10 cellular contexts compared by ENCODE assay signal in genomic region chr1:54548389-54549044, GRCh38. TPM values are rescaled to one million over a fixed set of nuclear protein-coding genes. Genes with fewer than 3 reads are reported as not detected.
A peak's percentile ranks its signal among the peaks of the same experiment; 100 is the strongest.
DNase-seq lines count a peak whose midpoint lies in the region; ATAC-seq, FAIRE-seq and TF ChIP-seq lines count a peak whose summit lies in the region.
"Had no signal": no experiment of that assay in that cellular context is flagged by ENCODE, and none has a peak within 500 bp of the region (broad histone marks: within the 10 kb centered on the region; RNA-seq: fewer than 3 reads in every experiment).

No MANE protein-coding gene starts in this region.

- peak; percentile 36 to 62 (median 49) for ATAC-seq in heart left ventricle
- ATAC-seq in pancreas: peak; percentile 7 to 21 (median 18)
- ATAC-seq in HG03354 (IDR thresholded peaks at IDR 0.05; ENCODE audit: poor library complexity, severe bottlenecking, unreplicated experiment): no peak
- ATAC-seq in naive thymus-derived CD8-positive, alpha-beta T cell: no peak

- no peak overlapping the region for H3K4me3 Mint-ChIP-seq in naive thymus-derived CD8-positive, alpha-beta T cell
- H3K4me3 Mint-ChIP-seq: WTC11 had no signal

- no peak for TF ChIP-seq POLR2A in adrenal gland (IDR thresholded peaks at IDR 0.05)
- TF ChIP-seq POLR2A in heart left ventricle (IDR thresholded peaks at IDR 0.05): peak in 1 of 2 donors; percentile 12
- TF ChIP-seq POLR2A in vagina (IDR thresholded peaks at IDR 0.05): no peak

- H3K27me3 ChIP-seq in adrenal gland (no peaks in the 10 kb centered on the region), heart left ventricle (no peaks in the 10 kb centered on the region), pancreas (no peaks in the 10 kb centered on the region), vagina (no peaks in the 10 kb centered on the region)

- no peaks in the 10 kb centered on the region for H3K9me3 ChIP-seq in adrenal gland (replicated peaks in 1 of 3)
- H3K9me3 ChIP-seq in heart left ventricle: no peaks in the 10 kb centered on the region
- H3K9me3 ChIP-seq in pancreas: no peaks in the 10 kb centered on the region
- no peaks in the 10 kb centered on the region for H3K9me3 ChIP-seq in vagina

- TF ChIP-seq CTCF in adrenal gland (IDR thresholded peaks at IDR 0.05): no peak
- no peak for TF ChIP-seq CTCF in heart left ventricle (IDR thresholded peaks at IDR 0.05)
- no peak for TF ChIP-seq CTCF in pancreas (IDR thresholded peaks at IDR 0.05)
- no peak for TF ChIP-seq CTCF in vagina (IDR thresholded peaks at IDR 0.05)

- peaks cover 0 to 3% (median 0%) of the 10 kb centered on the region in 5 donors for H3K27me3 Mint-ChIP-seq in naive thymus-derived CD8-positive, alpha-beta T cell

- H3K4me1 ChIP-seq in adrenal gland (replicated peaks in 1 of 2) (peaks cover 6 to 8% of the 10 kb centered on the region in 2 donors), heart left ventricle (peaks cover 0 to 40% (median 12%) of the 10 kb centered on the region in 12 donors), pancreas (peaks cover 0 to 3% (median 0%) of the 10 kb centered on the region in 3 donors), vagina (peaks cover 24% of the 10 kb centered on the region)

- POLR2A ChIA-PET in naive thymus-derived CD8-positive, alpha-beta T cell (lab: Charles Lee): no interaction called here

- peak overlapping the region in 3 of 5 donors; percentile 69 to 84 (median 78) for H3K27ac ChIP-seq in adrenal gland
- H3K27ac ChIP-seq in heart left ventricle: peak overlapping the region; percentile 82 to 98 (median 90)
- H3K27ac ChIP-seq in pancreas: peak overlapping the region; percentile 8 to 77 (median 51)
- H3K27ac ChIP-seq in vagina: peak overlapping the region; percentile 82

- WGBS in adrenal gland, 4 donors: 18 to 32% (median 29%) methylated on average over 13 of the region's 13 CpGs
- 32 to 36% (median 36%) methylated on average over 13 of the region's 13 CpGs for WGBS in heart left ventricle, 4 donors
- WGBS in pancreas, 2 donors: 26 to 27% methylated on average over 13 of the region's 13 CpGs

- H3K4me3 ChIP-seq in adrenal gland (peak overlapping the region in 1 of 4 donors; percentile 40), heart left ventricle (peak overlapping the region; percentile 19 to 72 (median 56)), pancreas (peak overlapping the region in 1 of 4 donors; percentile 28), vagina (peak overlapping the region; percentile 25 to 38)

- intact Hi-C loops in adrenal gland (cut with DNase I): no loop called here
- intact Hi-C loops in heart left ventricle (cut with DNase I): loop anchor here in 7 of 10 donors (1.0 to 5.0 kb wide), 6 partner anchors 11 to 146 kb away; no protein-coding TSS in a partner anchor
- intact Hi-C loops in pancreas (cut with DNase I): no loop called here
- intact Hi-C loops in vagina (cut with DNase I): no loop called here

- no peak overlapping the region for H3K27ac Mint-ChIP-seq in naive thymus-derived CD8-positive, alpha-beta T cell
- H3K27ac Mint-ChIP-seq: WTC11 had no signal

- H3K36me3 ChIP-seq in adrenal gland (replicated peaks in 1 of 2) (peaks cover 0 to 3% of the 10 kb centered on the region in 2 donors), heart left ventricle (no peaks in the 10 kb centered on the region), pancreas (no peaks in the 10 kb centered on the region), vagina (no peaks in the 10 kb centered on the region)

- DNase-seq in adrenal gland (peak in 5 of 7 donors; percentile 39 to 69 (median 56)), heart left ventricle (peak in 3 of 5 donors; percentile 59 to 76 (median 73)), pancreas (no peak), vagina (ENCODE audit: extremely low spot score in 2 of 2) (peak in 1 of 2 donors; percentile 78), cortex of kidney (lab: John Stamatoyannopoulos, UW) (no peak)
- DNase-seq in naive thymus-derived CD8-positive, alpha-beta T cell: no peak

- H3K36me3 Mint-ChIP-seq in naive thymus-derived CD8-positive, alpha-beta T cell: no peaks in the 10 kb centered on the region
- H3K36me3 Mint-ChIP-seq: WTC11 had no signal

- no peaks in the 10 kb centered on the region for H3K9me3 Mint-ChIP-seq in naive thymus-derived CD8-positive, alpha-beta T cell
- H3K9me3 Mint-ChIP-seq: WTC11 had no signal

- no peak for FAIRE-seq in pancreas (lab: Jason Lieb, UNC)
- FAIRE-seq: bronchial epithelial cell, GM12891 had no signal

- peaks cover 0 to 4% (median 2%) of the 10 kb centered on the region in 4 donors for H3K4me1 Mint-ChIP-seq in naive thymus-derived CD8-positive, alpha-beta T cell

RNA-seq across cellular contexts. Expression of gene ACOT11, which starts 0.5 kb away (rescaled TPM):
- 10 to 100 TPM in 3 of 8 donors, 1 to 10 TPM in 5; 6.0 to 12.7 (median 9.7) TPM for total RNA-seq in adrenal gland
- polyA plus RNA-seq in adrenal gland: 1 to 10 TPM; 1.6 to 9.1 (median 4.1) TPM
- total RNA-seq in heart left ventricle: 10 to 100 TPM; 33.2 to 69.3 (median 55.9) TPM
- polyA plus RNA-seq in heart left ventricle: 10 to 100 TPM; 40.8 to 60.8 TPM
- total RNA-seq in pancreas: 1 to 10 TPM; 2.6 to 6.7 (median 3.1) TPM
- polyA plus RNA-seq in pancreas: 1 to 10 TPM; 2.8 to 5.1 TPM
- 26.0 TPM for total RNA-seq in vagina
- under 1 TPM; 0.22 to 0.31 TPM for total RNA-seq in naive thymus-derived CD8-positive, alpha-beta T cell
- under 1 TPM in 1 of 3 donors, not detected in 2; 0.07 TPM for polyA plus RNA-seq in naive thymus-derived CD8-positive, alpha-beta T cell

Comparison
In these comparisons a context has a peak if more than half of its experiments do, and no peak if none do; other contexts are left out.
1. DNase-seq: peak in adrenal gland (5 of 7) and heart left ventricle (3 of 5); none in pancreas (0 of 6), cortex of kidney (single experiment) and naive thymus-derived CD8-positive, alpha-beta T cell (0 of 10).
2. ATAC-seq: peak in heart left ventricle (4 of 4) and pancreas (4 of 4); none in HG03354 (single experiment) and naive thymus-derived CD8-positive, alpha-beta T cell (0 of 2).
3. intact Hi-C loops: an anchor here in heart left ventricle (1.0 to 5.0 kb wide); none called in adrenal gland, pancreas and vagina.
4. Peak in every context shown above with its lines, with median percentiles within 50 percentile points of each other: H3K27ac ChIP-seq.